ENCODE assay signal across 13 cellular contexts in the genomic region with DNA sequence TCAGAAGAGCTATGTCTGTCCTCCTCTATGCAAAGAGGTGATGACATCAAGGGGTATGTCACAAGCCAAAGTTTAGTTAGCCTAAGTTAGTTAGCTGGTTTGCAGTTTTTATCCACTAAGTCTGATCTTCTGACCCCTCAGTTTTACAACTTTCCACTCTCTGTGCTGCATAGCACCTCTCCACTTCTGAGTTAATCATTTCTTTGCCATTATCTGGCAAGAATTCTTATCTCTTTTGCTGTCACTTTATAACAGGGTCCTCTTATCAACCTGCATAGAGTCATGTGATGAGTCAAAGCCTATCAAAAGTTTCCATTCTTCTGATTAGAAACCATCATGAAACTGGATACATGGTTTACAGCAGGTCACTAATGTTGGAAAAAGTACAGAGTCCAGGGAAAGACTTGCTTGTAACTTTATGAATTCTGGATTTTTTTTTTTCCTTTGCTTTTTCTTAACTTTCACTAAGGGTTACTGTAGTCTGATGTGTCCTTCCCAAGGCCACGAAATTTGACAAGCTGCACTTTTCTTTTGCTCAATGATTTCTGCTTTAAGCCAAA. TPM values are rescaled to one million over a fixed set of nuclear protein-coding genes. Genes with fewer than 3 reads are reported as not detected.
DNase-seq lines count a peak whose midpoint lies in the region; ATAC-seq and TF ChIP-seq lines count a peak whose summit lies in the region.
"Had no signal": no experiment of that assay in that cellular context is flagged by ENCODE, and none has a peak within 500 bp of the region (broad histone marks: within the 10 kb centered on the region; RNA-seq: fewer than 3 reads in every experiment).

A gene (plus strand): TSS at position 447 of the 560 bp plus-strand sequence. CDS start 138 bp downstream, outside the sequence.

- H2AFZ ChIP-seq in ACC112 (ENCODE audit: low read length, unreplicated experiment) (peak within 1 kb of the TSS; percentile 72), KMS-11 (ENCODE audit: low read depth) (peak within 1 kb of the TSS; percentile 94)

- no peak for ATAC-seq in HG02623 (IDR thresholded peaks at IDR 0.05; ENCODE audit: unreplicated experiment)
- no peak for ATAC-seq in GM21381 (IDR thresholded peaks at IDR 0.05; ENCODE audit: unreplicated experiment)
- ATAC-seq in HG02884 (IDR thresholded peaks at IDR 0.05; ENCODE audit: unreplicated experiment), result no peak

- peak within 1 kb of the TSS; percentile 72 for H3K4me2 ChIP-seq in KMS-11

- peak within 1 kb of the TSS; percentile 46; the same call in 1 of the 2 replicates for H3K9ac ChIP-seq in KMS-11

- H3K36me3 ChIP-seq in ACC112 (ENCODE audit: insufficient read depth, low read length) (no peaks in the 10 kb centered on the region), KMS-11 (ENCODE audit: insufficient read depth) (no peaks in the 10 kb centered on the region)
- H3K36me3 ChIP-seq: thoracic aorta had no signal

- H3K4me3 ChIP-seq in ACC112 (ENCODE audit: low read depth, low read length) (peak within 1 kb of the TSS; percentile 84), KMS-11 (IDR thresholded peaks at IDR 0.05; ENCODE audit: insufficient read depth, low read depth, low read length) (peak within 1 kb of the TSS; percentile 97), choroid plexus epithelial cell (ENCODE audit: low read depth, low read length) (peak within 1 kb of the TSS; percentile 56)

- H3K79me2 ChIP-seq in ACC112 (ENCODE audit: control insufficient read depth, insufficient read depth, low read length, unreplicated experiment) (no peaks in the 10 kb centered on the region), KMS-11 (ENCODE audit: insufficient read depth, low read depth) (no peaks in the 10 kb centered on the region)

- DNase-seq in choroid plexus epithelial cell (ENCODE audit: low read depth) (no peak), mucosa of gallbladder (ENCODE audit: low spot score) (no peak), DMS153 (lab: John Stamatoyannopoulos, UW) (no peak)
- DNase-seq: CD4-positive, alpha-beta memory T cell; kidney glomerular epithelial cell; NCI-H187; SHP77 treated with DMSO at 0.1 percent for 48 hours had no signal

- H3K4me1 ChIP-seq in ACC112 (ENCODE audit: control insufficient read depth, insufficient read depth, low read length, unreplicated experiment) (no peaks in the 10 kb centered on the region), KMS-11 (ENCODE audit: low read depth, poor library complexity, severe bottlenecking) (peaks cover 16% of the 10 kb centered on the region)

- TF ChIP-seq CTCF in KMS-11 (conservative IDR thresholded peaks at IDR 0.05; ENCODE audit: low read depth, low read length) (no peak), choroid plexus epithelial cell (conservative IDR thresholded peaks at IDR 0.05; ENCODE audit: low read depth, low read length) (no peak)

- H4K20me1 ChIP-seq in KMS-11 (ENCODE audit: insufficient read depth), result no peaks in the 10 kb centered on the region

- H3K27me3 ChIP-seq in ACC112 (ENCODE audit: insufficient read depth, low read length) (peaks cover 38% of the 10 kb centered on the region), KMS-11 (ENCODE audit: insufficient read depth, low read depth) (no peaks in the 10 kb centered on the region)

- H3K27ac ChIP-seq in ACC112 (ENCODE audit: low read depth, low read length) (no peak within 1 kb of the TSS), KMS-11 (no peak within 1 kb of the TSS; the same call in 1 of the 2 replicates)
- H3K27ac ChIP-seq: thoracic aorta had no signal

RNA-seq across cellular contexts. Expression of the gene that starts here (rescaled TPM):
- total RNA-seq in mucosa of gallbladder, result 49.0 TPM
- total RNA-seq: CD4-positive, alpha-beta memory T cell had no signal
